ENCODE assay signal across 17 cellular contexts in genomic region chr18:49018961-49019445, GRCh38.
DNase-seq lines count a peak whose midpoint lies in the region; ATAC-seq and TF ChIP-seq lines count a peak whose summit lies in the region.
"Had no signal": no experiment of that assay in that cellular context is flagged by ENCODE, and none has a peak within 500 bp of the region (broad histone marks: within the 10 kb centered on the region; RNA-seq: fewer than 3 reads in every experiment).

No MANE protein-coding gene starts in this region.

- no peak for TF ChIP-seq POLR2A in sigmoid colon (IDR thresholded peaks at IDR 0.05)

- H3K27me3 Mint-ChIP-seq in CD14-positive monocyte (ENCODE audit: low read depth in 3 of 3), result peaks cover 2 to 6% (median 2%) of the 10 kb centered on the region in 3 donors
- peaks cover 4% of the 10 kb centered on the region for H3K27me3 Mint-ChIP-seq in glutamatergic neuron (ENCODE audit: unreplicated experiment)
- H3K27me3 Mint-ChIP-seq: central memory CD8-positive, alpha-beta T cell; stimulated activated memory B cell treated with anti-CD40 and anti-IgM and Interleukin-4, amounts not matched to agents 10 μg/mL and 1 μg/mL and 100 μg/mL, for 72 hours had no signal

- H3K9me3 ChIP-seq in hepatocyte (ENCODE audit: low read depth), result no peaks in the 10 kb centered on the region
- H3K9me3 ChIP-seq in sigmoid colon, result no peaks in the 10 kb centered on the region

- TF ChIP-seq CTCF in CD14-positive monocyte (IDR thresholded peaks at IDR 0.05), result no peak
- no peak for TF ChIP-seq CTCF in GM13976 (IDR thresholded peaks at IDR 0.05; ENCODE audit: borderline replicate concordance, control extremely low read depth, extremely low read depth, insufficient read depth, missing control alignments)
- no peak for TF ChIP-seq CTCF in hepatocyte (IDR thresholded peaks at IDR 0.05; ENCODE audit: poor library complexity)
- TF ChIP-seq CTCF in sigmoid colon (IDR thresholded peaks at IDR 0.05), result no peak
- TF ChIP-seq CTCF in glutamatergic neuron (IDR thresholded peaks at IDR 0.05; ENCODE audit: partially characterized antibody, unreplicated experiment), result no peak

- H3K27me3 ChIP-seq in hepatocyte (no peaks in the 10 kb centered on the region), sigmoid colon (no peaks in the 10 kb centered on the region)

- no peak overlapping the region for H3K4me3 ChIP-seq in hepatocyte
- no peak overlapping the region for H3K4me3 ChIP-seq in sigmoid colon
- H3K4me3 ChIP-seq: SK-N-MC had no signal

- H3K4me1 ChIP-seq in hepatocyte (ENCODE audit: insufficient read depth) (peaks cover 25% of the 10 kb centered on the region), sigmoid colon (peaks cover 0 to 13% (median 2%) of the 10 kb centered on the region in 4 donors)

- 91% methylated on average over 18 of the region's 19 CpGs for WGBS in hepatocyte (ENCODE audit: low lambda C conversion rate, missing lambda C conversion rate)
- WGBS in sigmoid colon, 2 donors, result 96 to 97% methylated on average over 19 of the region's 19 CpGs

- H3K79me2 ChIP-seq in hepatocyte, result peaks cover 25% of the 10 kb centered on the region

- H3K4me2 ChIP-seq in hepatocyte, result peak overlapping the region; percentile 30

- peak; percentile 43 for DNase-seq in CD14-positive monocyte (ENCODE audit: low spot score)
- DNase-seq in GM13976 (ENCODE audit: low spot score), result peak; percentile 17
- no peak for DNase-seq in hepatocyte (ENCODE audit: low spot score)
- DNase-seq in sigmoid colon, result peak; percentile 32
- DNase-seq in glutamatergic neuron, result no peak
- DNase-seq: activated CD4-positive, alpha-beta T cell treated with anti-CD3 and anti-CD28 coated beads, Interleukin-2, amount 50 U/mL, for 4 hours; activated naive CD4-positive, alpha-beta T cell treated with anti-CD3 and anti-CD28 coated beads, Interleukin-2, amount 10 ng/mL, durations not matched to agents 7 days and 5 days; activated T-cell treated with anti-CD3 and anti-CD28 coated beads, Interleukin-2, amount 50 U/mL, for 1 hour; MM.1S; NCI-H1436 treated with DMSO at 0.1 percent for 48 hours; NCI-H524 treated with DMSO at 0.1 percent for 48 hours had no signal

- H3K36me3 ChIP-seq in hepatocyte (replicated peaks; ENCODE audit: insufficient read depth, low read depth) (no peaks in the 10 kb centered on the region), sigmoid colon (no peaks in the 10 kb centered on the region)
- H3K36me3 ChIP-seq: WERI-Rb-1 had no signal

- H3K9me3 Mint-ChIP-seq in CD14-positive monocyte, result no peaks in the 10 kb centered on the region
- no peaks in the 10 kb centered on the region for H3K9me3 Mint-ChIP-seq in glutamatergic neuron (ENCODE audit: unreplicated experiment)
- H3K9me3 Mint-ChIP-seq: activated naive CD4-positive, alpha-beta T cell treated with anti-CD3 and anti-CD28 coated beads, Interleukin-2, amount 10 ng/mL, durations not matched to agents 7 days and 5 days; central memory CD8-positive, alpha-beta T cell; stimulated activated memory B cell treated with anti-CD40 and anti-IgM and Interleukin-4, amounts not matched to agents 10 μg/mL and 1 μg/mL and 100 μg/mL, for 72 hours had no signal

- no peaks in the 10 kb centered on the region for H4K20me1 ChIP-seq in hepatocyte (ENCODE audit: insufficient read depth, poor library complexity, severe bottlenecking)

- no peaks in the 10 kb centered on the region for H3K9me2 ChIP-seq in hepatocyte (replicated peaks; ENCODE audit: insufficient read depth)

- TF ChIP-seq EP300 in sigmoid colon (IDR thresholded peaks at IDR 0.05), result no peak

- H3K4me1 Mint-ChIP-seq in CD14-positive monocyte (peaks cover 12% of the 10 kb centered on the region), glutamatergic neuron (ENCODE audit: low read depth, unreplicated experiment) (no peaks in the 10 kb centered on the region)
- H3K4me1 Mint-ChIP-seq: central memory CD8-positive, alpha-beta T cell had no signal

- H3K27ac ChIP-seq in hepatocyte (peak overlapping the region; percentile 94), sigmoid colon (no peak overlapping the region)
- H3K27ac ChIP-seq: SK-N-MC, WERI-Rb-1 had no signal

- H3K4me3 Mint-ChIP-seq in CD14-positive monocyte (no peak overlapping the region), glutamatergic neuron (ENCODE audit: unreplicated experiment) (no peak overlapping the region)
- H3K4me3 Mint-ChIP-seq: activated naive CD4-positive, alpha-beta T cell treated with anti-CD3 and anti-CD28 coated beads, Interleukin-2, amount 10 ng/mL, durations not matched to agents 7 days and 5 days; central memory CD8-positive, alpha-beta T cell; stimulated activated memory B cell treated with anti-CD40 and anti-IgM and Interleukin-4, amounts not matched to agents 10 μg/mL and 1 μg/mL and 100 μg/mL, for 72 hours had no signal

- intact Hi-C loops in CD14-positive monocyte (cut with micrococcal nuclease) (no loop called here), sigmoid colon (cut with DNase I) (no loop called here)

- ATAC-seq in GM19452 (IDR thresholded peaks at IDR 0.05; ENCODE audit: unreplicated experiment) (no peak), GM21723 (IDR thresholded peaks at IDR 0.05; ENCODE audit: unreplicated experiment) (no peak)
- ATAC-seq: stimulated activated memory B cell treated with anti-CD40 and anti-IgM and Interleukin-4, amounts not matched to agents 10 μg/mL and 1 μg/mL and 100 μg/mL, for 72 hours had no signal

- no peak overlapping the region for H2AFZ ChIP-seq in hepatocyte

- H3K36me3 Mint-ChIP-seq in CD14-positive monocyte (no peaks in the 10 kb centered on the region), glutamatergic neuron (ENCODE audit: unreplicated experiment) (no peaks in the 10 kb centered on the region)
- H3K36me3 Mint-ChIP-seq: activated naive CD4-positive, alpha-beta T cell treated with anti-CD3 and anti-CD28 coated beads, Interleukin-2, amount 10 ng/mL, durations not matched to agents 7 days and 5 days; stimulated activated memory B cell treated with anti-CD40 and anti-IgM and Interleukin-4, amounts not matched to agents 10 μg/mL and 1 μg/mL and 100 μg/mL, for 72 hours had no signal

- in situ Hi-C loops in GM13976 (cut with MboI; ENCODE audit: low sequenced_read_pairs, unreplicated experiment), result no loop called here

- H3K27ac Mint-ChIP-seq in CD14-positive monocyte, result no peak overlapping the region
- H3K27ac Mint-ChIP-seq in glutamatergic neuron (ENCODE audit: unreplicated experiment), result no peak overlapping the region
- H3K27ac Mint-ChIP-seq: activated naive CD4-positive, alpha-beta T cell treated with anti-CD3 and anti-CD28 coated beads, Interleukin-2, amount 10 ng/mL, durations not matched to agents 7 days and 5 days; stimulated activated memory B cell treated with anti-CD40 and anti-IgM and Interleukin-4, amounts not matched to agents 10 μg/mL and 1 μg/mL and 100 μg/mL, for 72 hours had no signal

Comparison
In these comparisons a context has a peak if more than half of its experiments do, and no peak if none do; other contexts are left out.
1. DNase-seq: peak in CD14-positive monocyte (single experiment), GM13976 (single experiment) and sigmoid colon (single experiment); none in hepatocyte (single experiment) and glutamatergic neuron (single experiment).